In genomic region chr12:70151993-70152392, GRCh38 we compare ENCODE assay signal across 8 cellular contexts.
"Had no signal": no experiment of that assay in that cellular context is flagged by ENCODE, and none has a peak within 500 bp of the region (broad histone marks: within the 10 kb centered on the region; RNA-seq: fewer than 3 reads in every experiment).

No MANE protein-coding gene starts in this region.

- H3K4me3 ChIP-seq: GM12878 had no signal

- FAIRE-seq: G401.6, GM12878, GM12891, GM12892, GM18507, GM19239 had no signal

- ATAC-seq: GM12878 had no signal

- DNase-seq: GDM1, GF-D8 had no signal
